ENCODE assay signal across 18 cellular contexts in the genomic region with DNA sequence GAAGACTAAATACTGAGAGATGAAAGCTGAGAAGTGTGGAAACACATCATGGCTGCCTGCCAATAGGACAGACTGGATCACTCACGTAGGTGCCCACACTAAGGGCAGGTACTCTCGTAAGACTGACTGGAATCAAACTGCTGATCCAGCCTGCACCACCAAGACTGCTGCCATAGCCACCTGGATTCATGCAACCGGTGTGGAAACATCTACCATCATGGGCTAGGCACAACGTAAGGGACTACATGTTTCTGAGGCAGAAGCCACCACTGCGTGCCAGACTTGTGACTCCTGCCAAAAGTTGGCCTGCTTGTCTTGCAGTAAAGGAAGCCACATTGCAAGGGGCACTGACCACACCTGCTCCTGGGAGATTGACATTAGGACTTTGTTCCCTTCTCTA. TPM values are rescaled to one million over a fixed set of nuclear protein-coding genes. Genes with fewer than 3 reads are reported as not detected.
DNase-seq lines count a peak whose midpoint lies in the region; ATAC-seq and TF ChIP-seq lines count a peak whose summit lies in the region.
"Had no signal": no experiment of that assay in that cellular context is flagged by ENCODE, and none has a peak within 500 bp of the region (broad histone marks: within the 10 kb centered on the region; RNA-seq: fewer than 3 reads in every experiment).

No MANE protein-coding gene starts in this region.

- H3K79me2 ChIP-seq in PC-3 (ENCODE audit: low read length), result peaks cover 80% of the 10 kb centered on the region

- no peak for ATAC-seq in PC-3
- no peak for ATAC-seq in GM18870 (IDR thresholded peaks at IDR 0.05; ENCODE audit: unreplicated experiment)
- ATAC-seq in GM18517 (IDR thresholded peaks at IDR 0.05; ENCODE audit: unreplicated experiment), result no peak
- ATAC-seq in GM21576 (IDR thresholded peaks at IDR 0.05; ENCODE audit: unreplicated experiment), result no peak
- ATAC-seq: gastroesophageal sphincter; stimulated activated memory B cell treated with anti-CD40 and anti-IgM and Interleukin-4, amounts not matched to agents 10 μg/mL and 1 μg/mL and 100 μg/mL, for 72 hours; T-helper 17 cell had no signal

- no peaks in the 10 kb centered on the region for H3K9me3 ChIP-seq in PC-3 (ENCODE audit: low read length)
- H3K9me3 ChIP-seq: gastroesophageal sphincter had no signal

- H2AFZ ChIP-seq in PC-3 (ENCODE audit: low read length), result no peak overlapping the region

- H3F3A ChIP-seq in PC-3 (ENCODE audit: low read length, unreplicated experiment), result no peaks in the 10 kb centered on the region

- no TSS peak for BruUV-seq in PC-3 (replicated peaks; lab: Mats Ljungman, UMichigan)

- H3K9me2 ChIP-seq in PC-3 (replicated peaks; ENCODE audit: low read length), result no peaks in the 10 kb centered on the region

- intact Hi-C loops in PC-3 (cut with micrococcal nuclease), result loop anchor here (1.0 to 10.0 kb wide), 2 partner anchors 165 to 442 kb away; no protein-coding TSS in a partner anchor

- CTCF ChIA-PET in PC-3 (lab: Charles Lee), result interaction anchor here (0.6 to 3.1 kb wide), 5 partner anchors 14 to 495 kb away, joined by 3 to 72 read pairs (median 24); no protein-coding TSS in a partner anchor

- H4K20me1 ChIP-seq in PC-3 (ENCODE audit: low read length), result peaks cover 22% of the 10 kb centered on the region; the same call in 1 of the 2 replicates

- no peak for TF ChIP-seq CTCF in PC-3 (conservative IDR thresholded peaks at IDR 0.05; ENCODE audit: low read depth, low read length)

- peak; percentile 37 for DNase-seq in NCI-H1092 treated with DMSO at 0.1 percent for 48 hours (lab: John Stamatoyannopoulos, UW)
- DNase-seq in PC-3, result peak; percentile 74
- peak; percentile 20 for DNase-seq in stimulated activated CD8-positive, alpha-beta memory T cell treated with anti-CD3 and anti-CD28 coated beads, Interleukin-4, amount 100 ng/mL, for 48 hours
- no peak for DNase-seq in HCEC 1CT
- DNase-seq: activated effector memory CD4-positive, alpha-beta T cell treated with Interleukin-2 at 50 U/mL for 16 hours; effector memory CD4-positive, alpha-beta T cell; naive B cell; NCI-H2081 treated with DMSO at 0.1 percent for 48 hours; retina; stimulated activated CD4-positive, alpha-beta T cell treated with anti-CD3 and anti-CD28 coated beads, Interleukin-4, amount 100 ng/mL, for 24 hours; T-helper 17 cell had no signal

- no peak overlapping the region for H3K9ac ChIP-seq in PC-3 (ENCODE audit: low read length)
- H3K9ac ChIP-seq: KMS-11 had no signal

- no peaks in the 10 kb centered on the region for H3K36me3 ChIP-seq in PC-3 (ENCODE audit: low read depth, low read length)
- H3K36me3 ChIP-seq: gastroesophageal sphincter had no signal

- H3K4me2 ChIP-seq in PC-3 (ENCODE audit: low read length), result no peak overlapping the region
- H3K4me2 ChIP-seq: KMS-11 had no signal

- POLR2A ChIA-PET in PC-3 (lab: Charles Lee; ENCODE audit: unreplicated experiment), result no interaction called here

- peaks cover 57% of the 10 kb centered on the region for H3K4me1 ChIP-seq in PC-3 (ENCODE audit: insufficient read depth, low read length)

- H3K27me3 ChIP-seq in PC-3 (ENCODE audit: low read length), result no peaks in the 10 kb centered on the region
- no peaks in the 10 kb centered on the region for H3K27me3 ChIP-seq in layer of hippocampus (ENCODE audit: control insufficient read depth, insufficient read depth, low read length)
- H3K27me3 ChIP-seq: gastroesophageal sphincter had no signal

- no peak overlapping the region for H3K27ac ChIP-seq in PC-3 (ENCODE audit: low read length)
- H3K27ac ChIP-seq in layer of hippocampus (ENCODE audit: low read depth, low read length), result peak overlapping the region; percentile 96
- H3K27ac ChIP-seq: gastroesophageal sphincter, KMS-11 had no signal

- H3K4me3 ChIP-seq in PC-3 (ENCODE audit: low read length), result no peak overlapping the region
- H3K4me3 ChIP-seq: gastroesophageal sphincter had no signal

RNA-seq across cellular contexts. Expression of a gene that starts 3.8 kb away (rescaled TPM):
- total RNA-seq in PC-3 (2014; rRNA removed), result 57.6 and 67.6 TPM in 2 replicates

RNA-seq across cellular contexts. Expression of a gene that starts 4.0 kb away (rescaled TPM):
- 49.9 and 57.4 TPM in 2 replicates for total RNA-seq in PC-3 (2014; rRNA removed)

RNA-seq across cellular contexts. Expression of a gene that starts 45.9 kb away (rescaled TPM):
- total RNA-seq in PC-3 (2014; rRNA removed), result not detected in 2 replicates
- total RNA-seq: T-helper 17 cell had no signal
